8 cellular contexts compared by ENCODE assay signal in genomic region chr12:53675701-53676607, GRCh38.
DNase-seq lines count a peak whose midpoint lies in the region; ATAC-seq lines count a peak whose summit lies in the region.

Gene ATP5MC2 (minus strand): TSS chr12:53676083. CDS start chr12:53672614, 3,469 bp downstream.

- DNase-seq in C1 segment of cervical spinal cord (lab: John Stamatoyannopoulos, UW) (peak; percentile 93 to 99 (median 98)), GM19240 (ENCODE audit: insufficient read length, low spot score) (peak; percentile 88), NCI-H524 treated with DMSO at 0.1 percent for 48 hours (lab: John Stamatoyannopoulos, UW) (peak; percentile 94), kidney tubule cell (ENCODE audit: low spot score) (peak; percentile 99)
- DNase-seq in activated CD4-positive, alpha-beta T cell treated with anti-CD3 and anti-CD28 coated beads for 4 hours: peak; percentile 96 to 98
- DNase-seq in stimulated activated CD4-positive, alpha-beta T cell treated with anti-CD3 and anti-CD28 coated beads, Interleukin-1b, Interleukin-23, amount 100 ng/mL, for 24 hours (ENCODE audit: low read depth in 4 of 4, low spot score in 1 of 4): peak; percentile 93 to 96 (median 95)

- peak within 1 kb of the TSS; percentile 99 for H3K27ac ChIP-seq in cingulate gyrus (ENCODE audit: low read depth, low read length)

- peak; percentile 95 for ATAC-seq in HG03460 (IDR thresholded peaks at IDR 0.05; ENCODE audit: unreplicated experiment)

Comparison
In these comparisons a context has a peak if more than half of its experiments do, and no peak if none do; other contexts are left out.
1. Peak in every context shown above with its lines: DNase-seq, ATAC-seq and H3K27ac ChIP-seq.